Comparison of ENCODE assay signal across 1 cellular context in the genomic region with DNA sequence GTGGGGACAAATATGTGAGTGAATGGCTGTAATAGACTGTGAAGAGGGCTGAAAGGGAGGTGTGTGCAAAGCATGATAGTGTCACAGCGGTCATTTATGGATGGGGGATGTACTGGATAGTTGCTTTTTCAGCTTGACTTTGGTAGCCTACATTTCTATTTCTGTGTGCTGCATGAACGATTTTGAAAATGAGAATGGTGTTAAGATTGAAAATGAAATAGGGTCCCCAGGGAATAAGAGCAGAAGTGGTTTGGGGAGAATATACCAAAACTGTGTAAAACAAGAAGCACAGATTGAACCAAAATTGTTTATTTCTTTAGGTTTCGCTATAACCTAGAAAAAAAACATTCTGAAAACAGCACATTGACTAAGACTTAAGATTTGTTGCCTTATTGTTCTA.
TF ChIP-seq lines count a peak whose summit lies in the region.

No MANE protein-coding gene starts in this region.

TF ChIP-seq in GM12878, 131 proteins besides CTCF, POLR2A, EP300 and RAD21 (continued from another document and continues in another):
- TF ChIP-seq BRCA1 (IDR thresholded peaks at IDR 0.05; ENCODE audit: low read depth, low read length) (no peak), NRF1 (conservative IDR thresholded peaks at IDR 0.05; ENCODE audit: low read depth, low read length) (no peak), ZNF24 (IDR thresholded peaks at IDR 0.05) (peak; percentile 66; the same call in 1 of the 2 replicates), NR2C1 (IDR thresholded peaks at IDR 0.05) (no peak), ZBED1 (IDR thresholded peaks at IDR 0.05; ENCODE audit: borderline replicate concordance) (peak; percentile 63; the same call in 1 of the 2 replicates), CREB1 (IDR thresholded peaks at IDR 0.05; ENCODE audit: low read depth) (peak; percentile 52; the same call in 1 of the 2 replicates), BCL11A (IDR thresholded peaks at IDR 0.05; ENCODE audit: low read depth, low read length) (peak; percentile 68), MLLT1 (IDR thresholded peaks at IDR 0.05) (peak; percentile 62), PAX5 (IDR thresholded peaks at IDR 0.05; ENCODE audit: borderline replicate concordance, low read depth, low read length) (peak; percentile 69; the same call in 1 of the 2 replicates), SP1 (IDR thresholded peaks at IDR 0.05; ENCODE audit: low read depth, low read length) (no peak), SIX5 (IDR thresholded peaks at IDR 0.05; ENCODE audit: low read depth, low read length, severe bottlenecking) (no peak), NKRF (conservative IDR thresholded peaks at IDR 0.05) (no peak), FOXM1 (IDR thresholded peaks at IDR 0.05; ENCODE audit: low read depth, low read length) (peak; percentile 95; the same call in 1 of the 2 replicates), ZBTB40 (IDR thresholded peaks at IDR 0.05; ENCODE audit: borderline replicate concordance) (no peak), BCLAF1 (IDR thresholded peaks at IDR 0.05) (no peak), ZNF622 (IDR thresholded peaks at IDR 0.05) (no peak), ZBTB33 (IDR thresholded peaks at IDR 0.05) (no peak), HCFC1 (IDR thresholded peaks at IDR 0.05; ENCODE audit: low read length) (no peak), MYC (IDR thresholded peaks at IDR 0.05; ENCODE audit: insufficient read depth, insufficient read length, insufficient replicate concordance, low read length, severe bottlenecking) (no peak), MYB (IDR thresholded peaks at IDR 0.05; ENCODE audit: borderline replicate concordance, low read depth, low read length) (no peak), TARDBP (IDR thresholded peaks at IDR 0.05; ENCODE audit: borderline replicate concordance) (no peak), CHD2 (IDR thresholded peaks at IDR 0.05; ENCODE audit: borderline replicate concordance, low read depth, low read length) (no peak), POLR2AphosphoS2 (IDR thresholded peaks at IDR 0.05; ENCODE audit: low read depth, low read length) (no peak), SREBF1 (IDR thresholded peaks at IDR 0.05; ENCODE audit: low read length) (no peak), KAT2A (conservative IDR thresholded peaks at IDR 0.05; ENCODE audit: control insufficient read depth, low read depth, low read length) (no peak), NFYA (IDR thresholded peaks at IDR 0.05; ENCODE audit: borderline replicate concordance, low read depth, low read length) (no peak), SMAD1 (IDR thresholded peaks at IDR 0.05; ENCODE audit: low read depth, partially characterized antibody) (no peak), SKIL (IDR thresholded peaks at IDR 0.05; ENCODE audit: low read depth, poor library complexity, severe bottlenecking) (peak; percentile 86), RB1 (IDR thresholded peaks at IDR 0.05; ENCODE audit: borderline replicate concordance) (no peak), SIN3A (IDR thresholded peaks at IDR 0.05; ENCODE audit: low read depth, low read length) (no peak), BACH1 (IDR thresholded peaks at IDR 0.05; ENCODE audit: borderline replicate concordance) (no peak), RBBP5 (conservative IDR thresholded peaks at IDR 0.05) (no peak), KDM1A (IDR thresholded peaks at IDR 0.05; ENCODE audit: borderline replicate concordance) (no peak), TCF3 (IDR thresholded peaks at IDR 0.05; ENCODE audit: borderline replicate concordance, insufficient read depth, low read depth, low read length) (no peak)
- TF ChIP-seq, protein P1, sequence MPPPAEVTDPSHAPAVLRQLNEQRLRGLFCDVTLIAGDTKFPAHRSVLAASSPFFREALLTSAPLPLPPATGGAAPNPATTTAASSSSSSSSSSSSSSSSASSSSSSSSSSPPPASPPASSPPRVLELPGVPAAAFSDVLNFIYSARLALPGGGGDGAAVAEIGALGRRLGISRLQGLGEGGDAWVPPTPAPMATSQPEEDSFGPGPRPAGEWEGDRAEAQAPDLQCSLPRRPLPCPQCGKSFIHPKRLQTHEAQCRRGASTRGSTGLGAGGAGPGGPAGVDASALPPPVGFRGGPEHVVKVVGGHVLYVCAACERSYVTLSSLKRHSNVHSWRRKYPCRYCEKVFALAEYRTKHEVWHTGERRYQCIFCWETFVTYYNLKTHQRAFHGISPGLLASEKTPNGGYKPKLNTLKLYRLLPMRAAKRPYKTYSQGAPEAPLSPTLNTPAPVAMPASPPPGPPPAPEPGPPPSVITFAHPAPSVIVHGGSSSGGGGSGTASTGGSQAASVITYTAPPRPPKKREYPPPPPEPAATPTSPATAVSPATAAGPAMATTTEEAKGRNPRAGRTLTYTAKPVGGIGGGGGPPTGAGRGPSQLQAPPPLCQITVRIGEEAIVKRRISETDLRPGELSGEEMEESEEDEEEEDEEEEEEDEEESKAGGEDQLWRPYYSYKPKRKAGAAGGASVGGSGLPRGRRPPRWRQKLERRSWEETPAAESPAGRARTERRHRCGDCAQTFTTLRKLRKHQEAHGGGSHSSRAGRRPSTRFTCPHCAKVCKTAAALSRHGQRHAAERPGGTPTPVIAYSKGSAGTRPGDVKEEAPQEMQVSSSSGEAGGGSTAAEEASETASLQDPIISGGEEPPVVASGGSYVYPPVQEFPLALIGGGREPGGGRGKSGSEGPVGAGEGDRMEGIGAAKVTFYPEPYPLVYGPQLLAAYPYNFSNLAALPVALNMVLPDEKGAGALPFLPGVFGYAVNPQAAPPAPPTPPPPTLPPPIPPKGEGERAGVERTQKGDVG (CRISPR knock-in tag; IDR thresholded peaks at IDR 0.05): no peak
